In genomic region chr10:47420305-47421056, GRCh38 we compare ENCODE assay signal across 14 cellular contexts. TPM values are rescaled to one million over a fixed set of nuclear protein-coding genes. Genes with fewer than 3 reads are reported as not detected.
"Had no signal": no experiment of that assay in that cellular context is flagged by ENCODE, and none has a peak within 500 bp of the region (broad histone marks: within the 10 kb centered on the region; RNA-seq: fewer than 3 reads in every experiment).

No MANE protein-coding gene starts in this region.

- H3K9me3 ChIP-seq: gastrocnemius medialis, heart right ventricle had no signal

- H3K36me3 Mint-ChIP-seq: activated naive CD4-positive, alpha-beta T cell treated with anti-CD3 and anti-CD28 coated beads, Interleukin-2, amount 10 ng/mL, durations not matched to agents 7 days and 5 days; naive thymus-derived CD8-positive, alpha-beta T cell had no signal

- H3K4me3 ChIP-seq: coronary artery, gastrocnemius medialis, heart right ventricle, lung had no signal

- H3K27me3 Mint-ChIP-seq: naive thymus-derived CD8-positive, alpha-beta T cell; stimulated activated naive CD8-positive, alpha-beta T cell treated with anti-CD3 and anti-CD28 coated beads, Interleukin-15, Interleukin-2, amounts not matched to agents 100 ng/mL and 50 ng/mL, for 24 hours had no signal

- H3K27me3 ChIP-seq: gastrocnemius medialis, heart right ventricle had no signal

- H3K9me3 Mint-ChIP-seq: activated naive CD4-positive, alpha-beta T cell treated with anti-CD3 and anti-CD28 coated beads, Interleukin-2, amount 10 ng/mL, durations not matched to agents 7 days and 5 days; naive thymus-derived CD8-positive, alpha-beta T cell; stimulated activated naive CD8-positive, alpha-beta T cell treated with anti-CD3 and anti-CD28 coated beads, Interleukin-15, Interleukin-2, amounts not matched to agents 100 ng/mL and 50 ng/mL, for 24 hours had no signal

- DNase-seq: activated CD4-positive, alpha-beta T cell treated with anti-CD3 and anti-CD28 coated beads for 4 hours; activated CD8-positive, alpha-beta T cell treated with anti-CD3 and anti-CD28 coated beads, Interleukin-2, amount 10 ng/mL, durations not matched to agents 7 days and 5 days; activated naive CD4-positive, alpha-beta T cell treated with anti-CD3 and anti-CD28 coated beads, Interleukin-2, amount 10 ng/mL, durations not matched to agents 7 days and 5 days; effector CD8-positive, alpha-beta T cell; gastrocnemius medialis; heart right ventricle; naive thymus-derived CD8-positive, alpha-beta T cell; stimulated activated CD4-positive, alpha-beta T cell treated with anti-CD3 and anti-CD28 coated beads, Interleukin-4, amount 100 ng/mL, for 24 hours; T-helper 1 cell; WERI-Rb-1 had no signal

- H3K27ac Mint-ChIP-seq: activated CD8-positive, alpha-beta T cell treated with anti-CD3 and anti-CD28 coated beads, Interleukin-2, amount 10 ng/mL, durations not matched to agents 7 days and 5 days; activated naive CD4-positive, alpha-beta T cell treated with anti-CD3 and anti-CD28 coated beads, Interleukin-2, amount 10 ng/mL, durations not matched to agents 7 days and 5 days; naive thymus-derived CD8-positive, alpha-beta T cell; stimulated activated naive CD8-positive, alpha-beta T cell treated with anti-CD3 and anti-CD28 coated beads, Interleukin-15, Interleukin-2, amounts not matched to agents 100 ng/mL and 50 ng/mL, for 24 hours had no signal

- H3K4me3 Mint-ChIP-seq: activated CD8-positive, alpha-beta T cell treated with anti-CD3 and anti-CD28 coated beads, Interleukin-2, amount 10 ng/mL, durations not matched to agents 7 days and 5 days; activated naive CD4-positive, alpha-beta T cell treated with anti-CD3 and anti-CD28 coated beads, Interleukin-2, amount 10 ng/mL, durations not matched to agents 7 days and 5 days; naive thymus-derived CD8-positive, alpha-beta T cell; stimulated activated naive CD8-positive, alpha-beta T cell treated with anti-CD3 and anti-CD28 coated beads, Interleukin-15, Interleukin-2, amounts not matched to agents 100 ng/mL and 50 ng/mL, for 24 hours had no signal

- H3K4me1 ChIP-seq: gastrocnemius medialis, heart right ventricle had no signal

- H3K4me1 Mint-ChIP-seq: activated naive CD4-positive, alpha-beta T cell treated with anti-CD3 and anti-CD28 coated beads, Interleukin-2, amount 10 ng/mL, durations not matched to agents 7 days and 5 days; naive thymus-derived CD8-positive, alpha-beta T cell had no signal

- ATAC-seq: activated CD8-positive, alpha-beta T cell treated with anti-CD3 and anti-CD28 coated beads, Interleukin-2, amount 10 ng/mL, durations not matched to agents 7 days and 5 days; gastrocnemius medialis; heart right ventricle; naive thymus-derived CD8-positive, alpha-beta T cell had no signal

- H3K27ac ChIP-seq: coronary artery, gastrocnemius medialis, heart right ventricle, WERI-Rb-1 had no signal

- H3K36me3 ChIP-seq: gastrocnemius medialis, heart right ventricle, WERI-Rb-1 had no signal

RNA-seq across cellular contexts. Expression of gene ZNF488, which starts 36.4 kb away (rescaled TPM):
- total RNA-seq: activated CD8-positive, alpha-beta T cell treated with anti-CD3 and anti-CD28 coated beads, Interleukin-2, amount 10 ng/mL, durations not matched to agents 7 days and 5 days; gastrocnemius medialis; mononuclear cell; naive thymus-derived CD8-positive, alpha-beta T cell had no signal
- polyA plus RNA-seq: naive thymus-derived CD8-positive, alpha-beta T cell had no signal
